In the genomic region with DNA sequence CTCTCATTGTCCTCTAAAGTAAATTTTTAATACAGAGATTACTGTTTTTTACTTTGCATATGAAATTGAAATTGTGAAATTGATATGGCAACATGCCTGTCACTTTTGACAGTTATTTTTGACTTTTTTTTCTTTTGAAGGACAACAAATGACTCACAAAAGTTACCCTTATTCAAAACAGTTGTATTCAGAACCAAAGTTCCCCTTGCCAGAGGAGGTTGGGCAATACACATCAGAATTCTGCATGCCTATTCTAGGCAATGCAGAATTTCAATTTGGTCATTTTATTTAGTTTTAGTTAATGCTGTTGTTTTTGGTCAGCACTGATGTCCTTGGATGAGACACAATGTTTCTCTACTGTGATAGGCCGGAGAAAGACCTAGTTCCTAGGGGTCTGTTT, we compare ENCODE assay signal across 19 cellular contexts.
"Had no signal": no experiment of that assay in that cellular context is flagged by ENCODE, and none has a peak within 500 bp of the region (broad histone marks: within the 10 kb centered on the region; RNA-seq: fewer than 3 reads in every experiment).

No MANE protein-coding gene starts in this region.

- H3K9ac ChIP-seq: neural progenitor cell had no signal

- H3K27me3 ChIP-seq: esophagus muscularis mucosa, heart left ventricle, neural progenitor cell, ovary, suprapubic skin, thyroid gland had no signal

- H3K36me3 ChIP-seq: esophagus muscularis mucosa, heart left ventricle, neural progenitor cell, ovary, suprapubic skin, thyroid gland had no signal

- ATAC-seq: effector memory CD8-positive, alpha-beta T cell; heart left ventricle; left lobe of liver; right cardiac atrium; stimulated activated effector memory CD8-positive, alpha-beta T cell treated with anti-CD3 and anti-CD28 coated beads, Interleukin-12 subunit alpha, Interleukin-12 subunit beta, amount 100 ng/mL, for 72 hours; stimulated activated naive CD8-positive, alpha-beta T cell treated with anti-CD3 and anti-CD28 coated beads, Interleukin-15, Interleukin-2, amounts not matched to agents 100 U/mL and 50 U/mL, for 24 hours had no signal

- H3K4me1 ChIP-seq: esophagus muscularis mucosa, heart left ventricle, neural progenitor cell, suprapubic skin, thyroid gland had no signal

- DNase-seq: effector memory CD8-positive, alpha-beta T cell; foreskin melanocyte; heart left ventricle; hippocampal formation; kidney glomerular epithelial cell; mammary epithelial cell; nucleus accumbens; ovary; right cardiac atrium; stimulated activated CD4-positive, alpha-beta T cell treated with anti-CD3 and anti-CD28 coated beads, Interleukin-4, amount 100 ng/mL, for 1 hour; stimulated activated CD8-positive, alpha-beta memory T cell treated with anti-CD3 and anti-CD28 coated beads, Interleukin-4, amount 100 ng/mL, for 48 hours; stimulated activated naive CD8-positive, alpha-beta T cell treated with anti-CD3 and anti-CD28 coated beads, Interleukin-15, Interleukin-2, amounts not matched to agents 100 U/mL and 50 U/mL, for 24 hours; thyroid gland had no signal

- H3K4me3 ChIP-seq: esophagus muscularis mucosa, heart left ventricle, neural progenitor cell, ovary, smooth muscle cell, suprapubic skin, thyroid gland had no signal

- H3K9me3 ChIP-seq: esophagus muscularis mucosa, heart left ventricle, ovary, suprapubic skin, thyroid gland had no signal
